28 cellular contexts compared by ENCODE assay signal in genomic region chr11:61601512-61601911, GRCh38. TPM values are rescaled to one million over a fixed set of nuclear protein-coding genes. Genes with fewer than 3 reads are reported as not detected.
A peak's percentile ranks its signal among the peaks of the same experiment; 100 is the strongest.
DNase-seq lines count a peak whose midpoint lies in the region; ATAC-seq, FAIRE-seq and TF ChIP-seq lines count a peak whose summit lies in the region.
"Had no signal": no experiment of that assay in that cellular context is flagged by ENCODE, and none has a peak within 500 bp of the region (broad histone marks: within the 10 kb centered on the region; RNA-seq: fewer than 3 reads in every experiment).

No MANE protein-coding gene starts in this region.

- H3K9me3 ChIP-seq in pancreas: no peaks in the 10 kb centered on the region
- H3K9me3 ChIP-seq in MM.1S (replicated peaks; ENCODE audit: insufficient read depth, low read length): no peaks in the 10 kb centered on the region
- H3K9me3 ChIP-seq: adrenal gland, BLaER1, left ventricle myocardium inferior, MG63, spleen, testis had no signal

- no peak for TF ChIP-seq CTCF in VCaP (conservative IDR thresholded peaks at IDR 0.05)
- no peak for TF ChIP-seq CTCF in pancreas (IDR thresholded peaks at IDR 0.05)
- TF ChIP-seq CTCF in D721Med (IDR thresholded peaks at IDR 0.05; ENCODE audit: insufficient read depth, missing control alignments): no peak
- TF ChIP-seq CTCF in MM.1S (IDR thresholded peaks at IDR 0.05; ENCODE audit: low read length): no peak

- DNase-seq in DMS53 treated with DMSO at 0.1 percent for 48 hours (lab: John Stamatoyannopoulos, UW; ENCODE audit: unreplicated experiment) (peak; percentile 95), NCI-H146 (lab: John Stamatoyannopoulos, UW) (peak; percentile 76), pancreas (no peak), D721Med (ENCODE audit: insufficient read length, low spot score) (no peak), Right ventricle myocardium inferior (ENCODE audit: missing footprints) (no peak), MM.1S (no peak)
- DNase-seq: activated CD4-positive, alpha-beta T cell treated with anti-CD3 and anti-CD28 coated beads for 48 hours; activated naive CD4-positive, alpha-beta T cell; activated T-cell treated with anti-CD3 and anti-CD28 coated beads, Interleukin-2, amount 50 U/mL, for 48 hours; adrenal gland; effector memory CD8-positive, alpha-beta T cell; foreskin keratinocyte; left ventricle myocardium inferior; MG63; naive thymus-derived CD8-positive, alpha-beta T cell; NCI-H1694 treated with DMSO at 0.1 percent for 48 hours; NCI-H2227 treated with DMSO at 0.1 percent for 48 hours; spleen; stimulated activated CD4-positive, alpha-beta T cell treated with anti-CD3 and anti-CD28 coated beads, Interleukin-4, amount 100 ng/mL, for 1 hour; testis had no signal

- intact Hi-C loops in pancreas (cut with DNase I) (no loop called here), Right ventricle myocardium inferior (cut with DNase I) (no loop called here)

- H3K79me2 ChIP-seq in MM.1S (ENCODE audit: low read length): no peaks in the 10 kb centered on the region

- H3K4me2 ChIP-seq in MM.1S (ENCODE audit: low read depth, low read length): no peak overlapping the region

- H3K9ac ChIP-seq in MM.1S (ENCODE audit: low read length): no peak overlapping the region
- H3K9ac ChIP-seq: BLaER1 had no signal

- no peaks in the 10 kb centered on the region for H3K9me2 ChIP-seq in MM.1S (replicated peaks; ENCODE audit: insufficient read depth, low read length)

- FAIRE-seq in pancreas (lab: Jason Lieb, UNC) (no peak), D721Med (lab: Jason Lieb, UNC) (no peak)
- FAIRE-seq: colon had no signal

- no peak overlapping the region for H3K4me3 ChIP-seq in pancreas
- H3K4me3 ChIP-seq in MM.1S (ENCODE audit: low read length): no peak overlapping the region
- H3K4me3 ChIP-seq: adrenal gland, BLaER1, left ventricle myocardium inferior, MG63, SK-N-MC, spleen, testis had no signal

- WGBS in pancreas, 2 donors: 60 to 63% methylated on average over 4 of the region's 4 CpGs

- H3K36me3 ChIP-seq in pancreas: no peaks in the 10 kb centered on the region
- no peaks in the 10 kb centered on the region for H3K36me3 ChIP-seq in MM.1S (replicated peaks; ENCODE audit: insufficient read depth, low read length)
- H3K36me3 ChIP-seq: adrenal gland, BLaER1, left ventricle myocardium inferior, MG63, spleen had no signal

- peak overlapping the region; percentile 61 for H3K27ac ChIP-seq in VCaP
- no peak overlapping the region for H3K27ac ChIP-seq in pancreas
- no peak overlapping the region for H3K27ac ChIP-seq in MM.1S (ENCODE audit: low read length)
- H3K27ac ChIP-seq: adrenal gland, BLaER1, foreskin keratinocyte, HL-60, left ventricle myocardium inferior, SK-N-MC, spleen, testis had no signal

- ATAC-seq in pancreas: peak in 3 of 4 donors; percentile 10 to 62 (median 47)
- no peak for ATAC-seq in Right ventricle myocardium inferior
- ATAC-seq in GM18517 (IDR thresholded peaks at IDR 0.05; ENCODE audit: unreplicated experiment): no peak
- ATAC-seq: effector memory CD8-positive, alpha-beta T cell; foreskin keratinocyte; HCT116; naive thymus-derived CD8-positive, alpha-beta T cell; stimulated activated memory B cell treated with anti-CD40 and anti-IgM and Interleukin-4, amounts not matched to agents 10 μg/mL and 1 μg/mL and 100 μg/mL, for 72 hours had no signal

- H4K20me1 ChIP-seq in MM.1S (ENCODE audit: insufficient read depth, low read length): no peaks in the 10 kb centered on the region
- H4K20me1 ChIP-seq: BLaER1 had no signal

- H3K27me3 ChIP-seq in pancreas (no peaks in the 10 kb centered on the region), MM.1S (replicated peaks; ENCODE audit: insufficient read depth, low read length) (peaks cover 87% of the 10 kb centered on the region)
- H3K27me3 ChIP-seq: adrenal gland, BLaER1, foreskin keratinocyte, MG63, testis had no signal

- H3K4me1 ChIP-seq in pancreas (no peaks in the 10 kb centered on the region), MM.1S (ENCODE audit: low read length) (no peaks in the 10 kb centered on the region)

- no peak overlapping the region for H2AFZ ChIP-seq in MM.1S (ENCODE audit: low read length)

- H3F3A ChIP-seq in MM.1S (ENCODE audit: insufficient read depth, low read length): no peaks in the 10 kb centered on the region

RNA-seq across cellular contexts. Expression of gene SYT7, which starts 20.6 kb away (rescaled TPM):
- total RNA-seq in pancreas: 10 to 100 TPM in 3 of 6 donors, 1 to 10 TPM in 3; 4.3 to 17.9 (median 8.7) TPM
- polyA plus RNA-seq in pancreas: 10 to 100 TPM; 21.0 to 59.4 TPM
- total RNA-seq in Right ventricle myocardium inferior: 28.2 TPM
- total RNA-seq: naive thymus-derived CD8-positive, alpha-beta T cell had no signal

Comparison
In these comparisons a context has a peak if more than half of its experiments do, and no peak if none do; other contexts are left out.
1. DNase-seq: peak in DMS53 treated with DMSO at 0.1 percent for 48 hours (single experiment) and NCI-H146 (single experiment); none in pancreas (0 of 6), D721Med (single experiment), Right ventricle myocardium inferior (single experiment) and MM.1S (single experiment).
2. ATAC-seq: peak in pancreas (3 of 4); none in Right ventricle myocardium inferior (single experiment) and GM18517 (single experiment).